10 cellular contexts compared by ENCODE assay signal in the genomic region with DNA sequence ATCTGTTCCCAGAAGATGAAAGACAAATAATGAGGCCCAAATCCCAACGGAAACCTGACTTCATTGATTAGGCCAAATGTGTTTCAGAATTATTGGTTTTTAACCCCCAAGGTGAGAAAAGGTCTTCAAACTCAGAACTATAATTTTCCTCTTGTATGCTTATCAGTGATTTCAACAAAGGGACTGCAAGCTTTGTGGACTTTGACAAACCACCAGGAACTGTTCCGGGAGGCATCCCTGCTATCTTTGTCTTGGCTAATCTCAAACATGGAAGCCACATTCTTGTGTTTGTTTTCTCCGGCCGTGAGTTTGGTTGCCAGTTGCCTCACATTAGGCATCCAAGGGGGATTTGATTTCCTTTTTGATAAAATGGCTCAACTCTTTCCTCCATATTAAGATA. TPM values are rescaled to one million over a fixed set of nuclear protein-coding genes. Genes with fewer than 3 reads are reported as not detected.
DNase-seq lines count a peak whose midpoint lies in the region; ATAC-seq and TF ChIP-seq lines count a peak whose summit lies in the region.
"Had no signal": no experiment of that assay in that cellular context is flagged by ENCODE, and none has a peak within 500 bp of the region (broad histone marks: within the 10 kb centered on the region; RNA-seq: fewer than 3 reads in every experiment).

No MANE protein-coding gene starts in this region.

- no peaks in the 10 kb centered on the region for H3K27me3 ChIP-seq in right atrium auricular region
- H3K27me3 ChIP-seq in brain microvascular endothelial cell (replicated peaks): no peaks in the 10 kb centered on the region

- no peak overlapping the region for H3K4me3 ChIP-seq in right atrium auricular region
- no peak overlapping the region for H3K4me3 ChIP-seq in brain microvascular endothelial cell (ENCODE audit: low read depth, low read length)

- H3K27ac ChIP-seq in right atrium auricular region: peak overlapping the region; percentile 23 to 76
- H3K27ac ChIP-seq in brain microvascular endothelial cell: no peak overlapping the region

- no peaks in the 10 kb centered on the region for H3K27me3 Mint-ChIP-seq in naive B cell

- H3K9me3 ChIP-seq in right atrium auricular region: no peaks in the 10 kb centered on the region

- no peak for ATAC-seq in Right ventricle myocardium superior (ENCODE audit: poor library complexity)
- no peak for ATAC-seq in naive B cell (ENCODE audit: low read depth in 2 of 2)

- in situ Hi-C loops in brain microvascular endothelial cell (cut with HindIII; ENCODE audit: low pct_ligation_motif_present, low sequenced_read_pairs): no loop called here

- peaks cover 0 to 61% of the 10 kb centered on the region in 2 donors for H3K4me1 ChIP-seq in right atrium auricular region

- DNase-seq in right atrium auricular region (ENCODE audit: low spot score) (no peak), Right ventricle myocardium superior (no peak), amniotic epithelial cell (ENCODE audit: low read depth) (peak; percentile 64), naive B cell (no peak), NCI-H1436 (lab: John Stamatoyannopoulos, UW) (no peak), SIG-M5 (lab: John Stamatoyannopoulos, UW) (no peak), brain microvascular endothelial cell (no peak), NCI-H2196 treated with DMSO at 0.1 percent for 48 hours (lab: John Stamatoyannopoulos, UW; ENCODE audit: unreplicated experiment) (no peak)
- DNase-seq: central memory CD4-positive, alpha-beta T cell; HFFc6 had no signal

- H3K9me3 Mint-ChIP-seq in naive B cell: no peaks in the 10 kb centered on the region
- H3K9me3 Mint-ChIP-seq: HFFc6 had no signal

- H3K27ac Mint-ChIP-seq in naive B cell: peak overlapping the region in 4 of 6 donors; percentile 47 to 96 (median 75)

- intact Hi-C loops in Right ventricle myocardium superior (cut with DNase I): no loop called here

- H3K36me3 Mint-ChIP-seq in naive B cell: peaks cover 0 to 4% of the 10 kb centered on the region in 2 donors

- H3K4me1 Mint-ChIP-seq in naive B cell: peaks cover 29 to 72% (median 38%) of the 10 kb centered on the region in 3 donors

- peak overlapping the region in 1 of 8 donors; percentile 33 for H3K4me3 Mint-ChIP-seq in naive B cell
- H3K4me3 Mint-ChIP-seq: HFFc6 had no signal

- TF ChIP-seq CTCF in right atrium auricular region (IDR thresholded peaks at IDR 0.05) (no peak), brain microvascular endothelial cell (IDR thresholded peaks at IDR 0.05; ENCODE audit: low read depth, low read length, missing control alignments) (no peak)

- H3K36me3 ChIP-seq in right atrium auricular region (no peaks in the 10 kb centered on the region), brain microvascular endothelial cell (replicated peaks) (no peaks in the 10 kb centered on the region)

RNA-seq across cellular contexts. Expression of a gene that starts 19.5 kb away (rescaled TPM):
- 10 to 100 TPM; 16.1 to 21.7 TPM for total RNA-seq in right atrium auricular region
- 15.0 TPM for total RNA-seq in Right ventricle myocardium superior
- polyA plus RNA-seq in naive B cell (ENCODE audit: low read depth in 6 of 6): 10 to 100 TPM; 30.1 to 43.7 (median 38.4) TPM
